8 cellular contexts compared by ENCODE assay signal in genomic region chr11:65181569-65182257, GRCh38. TPM values are rescaled to one million over a fixed set of nuclear protein-coding genes. Genes with fewer than 3 reads are reported as not detected.
A peak's percentile ranks its signal among the peaks of the same experiment; 100 is the strongest.
DNase-seq lines count a peak whose midpoint lies in the region; ATAC-seq and TF ChIP-seq lines count a peak whose summit lies in the region.

Gene CAPN1 (plus strand): TSS chr11:65181928. CDS start chr11:65182702, 774 bp downstream.

- peak; percentile 81 for DNase-seq in Caki2 (ENCODE audit: low read depth)
- peak; percentile 93 for DNase-seq in MG63
- DNase-seq in SW 1271 (lab: John Stamatoyannopoulos, UW), result peak; percentile 72 to 76
- DNase-seq in activated naive CD8-positive, alpha-beta T cell treated with anti-CD3 and anti-CD28 coated beads for 36 hours, result peak; percentile 70
- DNase-seq in Right ventricle myocardium inferior (ENCODE audit: missing footprints), result peak; percentile 90
- peak; percentile 54 to 69 for DNase-seq in tibial nerve (ENCODE audit: low spot score in 2 of 2)

- intact Hi-C loops in Right ventricle myocardium inferior (cut with DNase I), result loop anchor here (1.0 to 5.0 kb wide), 2 partner anchors 47 to 169 kb away; partner anchors contain the start of genes ARL2 and SYVN1

- TF ChIP-seq POLR2A in tibial nerve (IDR thresholded peaks at IDR 0.05), result no peak

- H3K79me2 ChIP-seq in parathyroid adenoma, result peaks cover 2% of the 10 kb centered on the region

- peak within 1 kb of the TSS; percentile 84 for H3K4me3 ChIP-seq in MG63
- H3K4me3 ChIP-seq in parathyroid adenoma (ENCODE audit: low read depth, low read length), result peak within 1 kb of the TSS; percentile 62
- H3K4me3 ChIP-seq in tibial nerve, result peak within 1 kb of the TSS; percentile 67 to 97 (median 84)

- H3K4me2 ChIP-seq in parathyroid adenoma (ENCODE audit: low read length), result peak within 1 kb of the TSS; percentile 84

- no peak for TF ChIP-seq EP300 in tibial nerve (IDR thresholded peaks at IDR 0.05)

- H3K27ac ChIP-seq in parathyroid adenoma (peak within 1 kb of the TSS; percentile 90), tibial nerve (peak within 1 kb of the TSS; percentile 88 to 94 (median 89))

- H3K27ac Mint-ChIP-seq in activated naive CD8-positive, alpha-beta T cell treated with anti-CD3 and anti-CD28 coated beads for 36 hours, result peak within 1 kb of the TSS; percentile 81

- peaks cover 4% of the 10 kb centered on the region for H3K4me1 ChIP-seq in parathyroid adenoma
- H3K4me1 ChIP-seq in tibial nerve, result peaks cover 0 to 40% (median 19%) of the 10 kb centered on the region in 4 donors

- TF ChIP-seq CTCF in parathyroid adenoma (IDR thresholded peaks at IDR 0.05) (no peak), tibial nerve (IDR thresholded peaks at IDR 0.05) (no peak)

- in situ Hi-C loops in Caki2 (cut with HindIII; ENCODE audit: low pct_unique_long_range_greater_than_20kb, low sequenced_read_pairs), result no loop called here

- H3K4me1 Mint-ChIP-seq in activated naive CD8-positive, alpha-beta T cell treated with anti-CD3 and anti-CD28 coated beads for 36 hours, result peaks cover 10% of the 10 kb centered on the region

- peak within 1 kb of the TSS; percentile 53 for H3K9ac ChIP-seq in parathyroid adenoma

- no peaks in the 10 kb centered on the region for H3K27me3 Mint-ChIP-seq in activated naive CD8-positive, alpha-beta T cell treated with anti-CD3 and anti-CD28 coated beads for 36 hours

- H2AFZ ChIP-seq in parathyroid adenoma, result peak within 1 kb of the TSS; percentile 82

- no peaks in the 10 kb centered on the region for H3K27me3 ChIP-seq in MG63
- no peaks in the 10 kb centered on the region for H3K27me3 ChIP-seq in parathyroid adenoma (ENCODE audit: control insufficient read depth, insufficient read depth, low read length)
- H3K27me3 ChIP-seq in tibial nerve, result no peaks in the 10 kb centered on the region

- whole genome bisulfite sequencing in tibial nerve, 2 donors, result 0 to 2% methylated on average over 9 to 37 of the region's 43 CpGs

- peak; percentile 50 for ATAC-seq in GM21529 (IDR thresholded peaks at IDR 0.05; ENCODE audit: unreplicated experiment)
- ATAC-seq in Right ventricle myocardium inferior, result peak; percentile 88

- H3K36me3 Mint-ChIP-seq in activated naive CD8-positive, alpha-beta T cell treated with anti-CD3 and anti-CD28 coated beads for 36 hours, result no peaks in the 10 kb centered on the region

- peaks cover 4% of the 10 kb centered on the region for H3K36me3 ChIP-seq in MG63
- no peaks in the 10 kb centered on the region for H3K36me3 ChIP-seq in parathyroid adenoma (ENCODE audit: control insufficient read depth, insufficient read depth, low read length)
- peaks cover 0 to 25% (median 8%) of the 10 kb centered on the region in 3 donors for H3K36me3 ChIP-seq in tibial nerve

- H3K9me3 ChIP-seq in MG63 (no peaks in the 10 kb centered on the region), parathyroid adenoma (ENCODE audit: control insufficient read depth, low read length) (no peaks in the 10 kb centered on the region), tibial nerve (no peaks in the 10 kb centered on the region)

- H3K9me3 Mint-ChIP-seq in activated naive CD8-positive, alpha-beta T cell treated with anti-CD3 and anti-CD28 coated beads for 36 hours, result no peaks in the 10 kb centered on the region

- peak within 1 kb of the TSS; percentile 91 for H3K4me3 Mint-ChIP-seq in activated naive CD8-positive, alpha-beta T cell treated with anti-CD3 and anti-CD28 coated beads for 36 hours

RNA-seq across cellular contexts. Expression of gene CAPN1, which starts in this region (rescaled TPM):
- total RNA-seq in Caki2 (2014; rRNA removed; shearing (Covaris generic); ENCODE audit: low replicate concordance), result 67.8 and 128 TPM in 2 replicates
- 99.3 and 167 TPM in 2 replicates for total RNA-seq in MG63 (2014; rRNA removed; shearing (Covaris generic); ENCODE audit: low replicate concordance)
- 10 to 100 TPM; 57.9 to 66.7 TPM for total RNA-seq in activated naive CD8-positive, alpha-beta T cell treated with anti-CD3 and anti-CD28 coated beads for 36 hours
- 82.9 TPM for total RNA-seq in Right ventricle myocardium inferior
- 100 to 1,000 TPM; 108 to 209 (median 150) TPM for total RNA-seq in tibial nerve

Comparison
In these comparisons a context has a peak if more than half of its experiments do, and no peak if none do; other contexts are left out.
1. Peak in every context shown above with its lines: DNase-seq, ATAC-seq, H3K4me3 ChIP-seq and H3K27ac ChIP-seq.